8 cellular contexts compared by ENCODE assay signal in the genomic region with DNA sequence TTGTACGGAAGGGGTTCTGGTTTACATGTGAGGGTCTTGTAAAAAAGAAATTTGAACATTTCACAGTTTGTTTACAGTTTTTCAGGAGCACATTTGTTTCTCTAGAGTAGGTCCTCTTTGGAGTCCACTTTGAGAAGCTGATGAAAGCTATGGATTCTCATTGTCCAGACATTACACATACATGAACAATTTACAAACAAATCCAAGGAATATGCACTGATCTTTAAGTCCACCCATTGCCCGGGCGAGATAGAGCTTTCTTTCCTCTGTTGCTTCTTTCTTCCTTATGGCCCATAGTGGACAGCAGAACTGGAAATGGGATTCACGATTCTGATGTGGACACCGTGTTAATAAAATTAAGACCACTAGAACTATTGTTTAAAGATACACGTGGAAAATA. TPM values are rescaled to one million over a fixed set of nuclear protein-coding genes. Genes with fewer than 3 reads are reported as not detected.
A peak's percentile ranks its signal among the peaks of the same experiment; 100 is the strongest.
DNase-seq lines count a peak whose midpoint lies in the region; ATAC-seq and TF ChIP-seq lines count a peak whose summit lies in the region.

No MANE protein-coding gene starts in this region.

- H3K27ac ChIP-seq in OCI-LY1 (ENCODE audit: low read depth, low read length, poor library complexity, severe bottlenecking) (no peak overlapping the region), endodermal cell (ENCODE audit: low read depth, low read length) (no peak overlapping the region), prostate gland (no peak overlapping the region)

- H3K4me3 ChIP-seq in OCI-LY1 (ENCODE audit: low read depth, low read length, poor library complexity, severe bottlenecking) (peak overlapping the region; percentile 94), endodermal cell (ENCODE audit: low read length) (peak overlapping the region; percentile 98), prostate gland (peak overlapping the region; percentile 73 to 84)

- H3K36me3 Mint-ChIP-seq in endodermal cell (ENCODE audit: low read depth) = peaks cover 17% of the 10 kb centered on the region

- intact Hi-C loops in prostate gland (cut with DNase I) = loop anchor here (5.0 kb wide), 2 partner anchors 70 to 105 kb away; partner anchors contain the start of genes CYB561 and MAP3K3

- peak overlapping the region; percentile 68 for H3K9ac ChIP-seq in OCI-LY1 (ENCODE audit: low read length)
- no peak overlapping the region for H3K9ac ChIP-seq in endodermal cell (ENCODE audit: extremely low read depth, low read length, poor library complexity, severe bottlenecking)

- peaks cover 4% of the 10 kb centered on the region for H3K9me3 Mint-ChIP-seq in endodermal cell

- H3F3A ChIP-seq in OCI-LY1 (ENCODE audit: insufficient read depth, low read length) = no peaks in the 10 kb centered on the region

- peak overlapping the region; percentile 89 for H3K27ac Mint-ChIP-seq in endodermal cell

- no peaks in the 10 kb centered on the region for H3K27me3 Mint-ChIP-seq in endodermal cell (ENCODE audit: insufficient read depth)

- no peaks in the 10 kb centered on the region for H4K20me1 ChIP-seq in OCI-LY1 (ENCODE audit: insufficient read depth, low read length)

- no peaks in the 10 kb centered on the region for H3K9me2 ChIP-seq in OCI-LY1 (ENCODE audit: low read depth, low read length)

- no peak overlapping the region for H2AFZ ChIP-seq in OCI-LY1 (ENCODE audit: low read length)

- H3K4me1 ChIP-seq in OCI-LY1 (ENCODE audit: insufficient read depth, low read length, severe bottlenecking) = peaks cover 39% of the 10 kb centered on the region
- H3K4me1 ChIP-seq in endodermal cell (ENCODE audit: control insufficient read depth, insufficient read depth, low read length) = peaks cover 3% of the 10 kb centered on the region
- peaks cover 9% of the 10 kb centered on the region for H3K4me1 ChIP-seq in prostate gland (replicated peaks)

- TF ChIP-seq CTCF in OCI-LY1 (IDR thresholded peaks at IDR 0.05; ENCODE audit: low read length) (no peak), endodermal cell (conservative IDR thresholded peaks at IDR 0.05) (no peak), prostate gland (IDR thresholded peaks at IDR 0.05) (no peak)

- TF ChIP-seq POLR2A in prostate gland (IDR thresholded peaks at IDR 0.05) = no peak

- peak overlapping the region; percentile 87 for H3K4me2 ChIP-seq in OCI-LY1 (ENCODE audit: low read length)

- 87 to 90% methylated on average over 6 of the region's 6 CpGs for WGBS in endodermal cell (ENCODE audit: insufficient coverage in 1 of 2, insufficient read length in 1 of 2), 2 experiments
- 47% methylated on average over 6 of the region's 6 CpGs for WGBS in prostate gland

- peak overlapping the region; percentile 95 for H3K4me3 Mint-ChIP-seq in endodermal cell

- peaks cover 25% of the 10 kb centered on the region for H3K4me1 Mint-ChIP-seq in endodermal cell

- peaks cover 64% of the 10 kb centered on the region for H3K79me2 ChIP-seq in OCI-LY1 (ENCODE audit: insufficient read depth, low read length)

- H3K9me3 ChIP-seq in OCI-LY1 (ENCODE audit: low read length) (no peaks in the 10 kb centered on the region), endodermal cell (ENCODE audit: control insufficient read depth, low read length) (peaks cover 4% of the 10 kb centered on the region), prostate gland (no peaks in the 10 kb centered on the region)

- no peak for ATAC-seq in HG02678 (IDR thresholded peaks at IDR 0.05; ENCODE audit: unreplicated experiment)

- H3K27me3 ChIP-seq in OCI-LY1 (ENCODE audit: insufficient read depth, low read length) = no peaks in the 10 kb centered on the region
- H3K27me3 ChIP-seq in endodermal cell (ENCODE audit: control insufficient read depth, insufficient read depth, low read length, poor library complexity, severe bottlenecking) = no peaks in the 10 kb centered on the region
- H3K27me3 ChIP-seq in prostate gland (replicated peaks; ENCODE audit: insufficient read depth) = no peaks in the 10 kb centered on the region

- DNase-seq in EL (peak; percentile 19), endodermal cell (peak; percentile 36), prostate gland (ENCODE audit: low spot score) (no peak), SHP77 (lab: John Stamatoyannopoulos, UW) (no peak), hepatic stellate cell (ENCODE audit: low spot score) (no peak), middle frontal gyrus (ENCODE audit: extremely low spot score, low spot score) (no peak)

- H3K36me3 ChIP-seq in OCI-LY1 (ENCODE audit: insufficient read depth, low read length) (peaks cover 17% of the 10 kb centered on the region; the same call in 1 of the 2 replicates), endodermal cell (ENCODE audit: control insufficient read depth, insufficient read depth, low read length) (peaks cover 9% of the 10 kb centered on the region), prostate gland (no peaks in the 10 kb centered on the region)

RNA-seq across cellular contexts. Expression of gene DCAF7, which starts 1.9 kb away (rescaled TPM):
- total RNA-seq in endodermal cell (100 to 1,000 TPM in 1 of 2 donors, 10 to 100 TPM in 1; 96.0 to 114 TPM), prostate gland (10 to 100 TPM; 48.9 to 68.6 TPM)
- polyA plus RNA-seq in endodermal cell (2013, experiment 1 of 2) = 105 TPM
- 92.5 TPM for polyA plus RNA-seq in endodermal cell (2013, experiment 2 of 2)

RNA-seq across cellular contexts. Expression of gene KCNH6, which starts 29.1 kb away (rescaled TPM):
- total RNA-seq in endodermal cell = under 1 TPM; 0.79 to 0.95 TPM
- polyA plus RNA-seq in endodermal cell (2013, experiment 1 of 2) = 0.46 TPM
- polyA plus RNA-seq in endodermal cell (2013, experiment 2 of 2) = 0.29 TPM
- 10 to 100 TPM in 1 of 2 donors, 1 to 10 TPM in 1; 8.1 to 22.4 TPM for total RNA-seq in prostate gland

RNA-seq across cellular contexts. Expression of gene TACO1, which starts 48.5 kb away (rescaled TPM):
- total RNA-seq in endodermal cell (10 to 100 TPM; 19.6 to 20.3 TPM), prostate gland (10 to 100 TPM; 12.8 to 17.4 TPM)
- polyA plus RNA-seq in endodermal cell (2013, experiment 1 of 2) = 17.6 TPM
- 21.2 TPM for polyA plus RNA-seq in endodermal cell (2013, experiment 2 of 2)

Comparison
In these comparisons a context has a peak if more than half of its experiments do, and no peak if none do; other contexts are left out.
1. DNase-seq: peak in EL (single experiment) and endodermal cell (single experiment); none in prostate gland (single experiment), SHP77 (0 of 2), hepatic stellate cell (single experiment) and middle frontal gyrus (single experiment).
2. RNA of gene KCNH6, which starts 29.1 kb away (total RNA-seq): 8.1 to 22.4 TPM in prostate gland; 0.79 to 0.95 TPM in endodermal cell; every median in the first group is over 4 times any median in the second.
3. Peak in every context shown above with its lines, with median percentiles within 50 percentile points of each other: H3K4me3 ChIP-seq.